Comparison of ENCODE assay signal across 16 cellular contexts in genomic region chr2:137886432-137886831, GRCh38.
A peak's percentile ranks its signal among the peaks of the same experiment; 100 is the strongest.
DNase-seq lines count a peak whose midpoint lies in the region; ATAC-seq and TF ChIP-seq lines count a peak whose summit lies in the region.
"Had no signal": no experiment of that assay in that cellular context is flagged by ENCODE, and none has a peak within 500 bp of the region (broad histone marks: within the 10 kb centered on the region; RNA-seq: fewer than 3 reads in every experiment).

No MANE protein-coding gene starts in this region.

- H3K4me1 ChIP-seq in HCT116 (ENCODE audit: control insufficient read depth in 1 of 2, insufficient read depth in 2 of 2, low read length in 2 of 2) (peaks cover 0 to 4% of the 10 kb centered on the region in 2 experiments; a peak in 1 of 4 replicates), foreskin keratinocyte (no peaks in the 10 kb centered on the region), lower lobe of right lung (no peaks in the 10 kb centered on the region)
- H3K4me1 ChIP-seq: psoas muscle, thyroid gland had no signal

- no peak overlapping the region for H3K9ac ChIP-seq in HCT116 (ENCODE audit: low read length)
- H3K9ac ChIP-seq: GM23248 had no signal

- ATAC-seq in HCT116 (no peak), foreskin keratinocyte (no peak), lower lobe of right lung (no peak), HG03095 (IDR thresholded peaks at IDR 0.05; ENCODE audit: unreplicated experiment) (no peak)
- ATAC-seq: psoas muscle had no signal

- POLR2A ChIA-PET in HCT116 (lab: Charles Lee): no interaction called here

- TF ChIP-seq POLR2A in HCT116 (IDR thresholded peaks at IDR 0.05; ENCODE audit: borderline replicate concordance, extremely low read depth, insufficient read depth, insufficient read length): no peak

- H3K9me3 ChIP-seq in HCT116 (ENCODE audit: control insufficient read depth in 1 of 2, insufficient read depth in 1 of 2, low read depth in 1 of 2, low read length in 2 of 2): no peaks in the 10 kb centered on the region
- no peaks in the 10 kb centered on the region for H3K9me3 ChIP-seq in lower lobe of right lung
- H3K9me3 ChIP-seq: psoas muscle, thyroid gland had no signal

- TF ChIP-seq CTCF in HCT116 (IDR thresholded peaks at IDR 0.05 in 2 of 3, conservative IDR thresholded peaks at IDR 0.05 in 1 of 3; ENCODE audit: borderline replicate concordance in 1 of 3, insufficient read depth in 1 of 3, low read depth in 2 of 3, low read length in 2 of 3) (peak; percentile 17 to 32 (median 31); a peak in 2 of 6 replicates), foreskin keratinocyte (conservative IDR thresholded peaks at IDR 0.05) (peak; percentile 46), lower lobe of right lung (IDR thresholded peaks at IDR 0.05) (no peak)

- H4K20me1 ChIP-seq in HCT116 (ENCODE audit: insufficient read depth): no peaks in the 10 kb centered on the region

- BruUV-seq in HCT116 (replicated peaks; lab: Mats Ljungman, UMichigan): no TSS peak

- CTCF ChIA-PET in HCT116 (lab: Charles Lee): interaction anchor here (1.1 to 3.5 kb wide), 3 partner anchors 9 to 901 kb away, joined by 3 to 20 read pairs (median 11); no protein-coding TSS in a partner anchor

- H3K9me2 ChIP-seq in HCT116 (ENCODE audit: insufficient read depth): no peaks in the 10 kb centered on the region

- DNase-seq in DMS 273 (lab: John Stamatoyannopoulos, UW; ENCODE audit: unreplicated experiment) (peak; percentile 90), HCT116 (ENCODE audit: low read depth, low spot score) (peak; percentile 8), NCI-H82 (lab: John Stamatoyannopoulos, UW) (peak; percentile 90), foreskin keratinocyte (peak in 1 of 2 donors; percentile 18), lower lobe of right lung (no peak), cortex of kidney (lab: John Stamatoyannopoulos, UW) (no peak), NCI-H526 treated with DMSO at 0.1 percent for 48 hours (lab: John Stamatoyannopoulos, UW) (no peak)
- DNase-seq: activated CD4-positive, alpha-beta T cell treated with anti-CD3 and anti-CD28 coated beads, Interleukin-2, amount 50 U/mL, for 48 hours; activated naive CD4-positive, alpha-beta T cell treated with anti-CD3 and anti-CD28 coated beads, Interleukin-2, amount 10 ng/mL, durations not matched to agents 7 days and 5 days; DND-41; NCI-H1048; psoas muscle; thyroid gland had no signal

- H3K4me2 ChIP-seq in HCT116 (ENCODE audit: low read length): no peak overlapping the region

- no peak overlapping the region for H2AFZ ChIP-seq in HCT116 (ENCODE audit: low read depth, low read length, poor library complexity, severe bottlenecking)
- H2AFZ ChIP-seq: GM23248 had no signal

- H3K79me2 ChIP-seq in HCT116 (ENCODE audit: insufficient read depth, low read length): no peaks in the 10 kb centered on the region

- intact Hi-C loops in HCT116 (cut with micrococcal nuclease) (no loop called here), lower lobe of right lung (cut with DNase I) (no loop called here)

- peak; percentile 45 for TF ChIP-seq RAD21 in HCT116 (IDR thresholded peaks at IDR 0.05; ENCODE audit: low read depth)

- H3K27me3 ChIP-seq in HCT116 (ENCODE audit: insufficient read depth, low read length) (no peaks in the 10 kb centered on the region), foreskin keratinocyte (no peaks in the 10 kb centered on the region), lower lobe of right lung (ENCODE audit: low read depth) (no peaks in the 10 kb centered on the region)
- H3K27me3 ChIP-seq: thyroid gland had no signal

- RAD21 ChIA-PET in HCT116 (lab: Charles Lee; ENCODE audit: low non-redundant PET in 1 of 2, low total read pairs in 2 of 2, uncharacterized antibody in 2 of 2, unreplicated experiment in 2 of 2): interaction anchor here (0.9 to 1.1 kb wide), 2 partner anchors 21 to 941 kb away, joined by 3 read pairs; no protein-coding TSS in a partner anchor

- H3K36me3 ChIP-seq in HCT116 (ENCODE audit: control insufficient read depth in 1 of 2, insufficient read depth in 2 of 2, low read length in 2 of 2) (no peaks in the 10 kb centered on the region), lower lobe of right lung (no peaks in the 10 kb centered on the region)
- H3K36me3 ChIP-seq: thyroid gland had no signal

- no peak overlapping the region for H3K27ac ChIP-seq in HCT116 (ENCODE audit: low read depth, low read length)
- H3K27ac ChIP-seq in foreskin keratinocyte: no peak overlapping the region
- H3K27ac ChIP-seq in lower lobe of right lung: no peak overlapping the region
- H3K27ac ChIP-seq: GM23248, psoas muscle, SK-N-MC, thyroid gland had no signal

- H3K4me3 ChIP-seq in HCT116 (replicated peaks in 1 of 2; ENCODE audit: low read depth in 1 of 2, low read length in 2 of 2) (no peak overlapping the region), lower lobe of right lung (no peak overlapping the region)
- H3K4me3 ChIP-seq: GM23248, psoas muscle, SK-N-MC, thyroid gland had no signal

TF ChIP-seq in HCT116, 20 proteins besides CTCF, POLR2A, EP300 and RAD21:
- TF ChIP-seq ZFX (IDR thresholded peaks at IDR 0.05): no peak
- no peak for TF ChIP-seq POLR2AphosphoS5 (IDR thresholded peaks at IDR 0.05; ENCODE audit: low read depth, low read length)
- TF ChIP-seq SIN3A (IDR thresholded peaks at IDR 0.05; ENCODE audit: low read depth): no peak
- TF ChIP-seq JUND (IDR thresholded peaks at IDR 0.05): no peak
- TF ChIP-seq SP1 (IDR thresholded peaks at IDR 0.05; ENCODE audit: low read depth): no peak
- TF ChIP-seq ZNF274 (IDR thresholded peaks at IDR 0.05; ENCODE audit: low read depth, low read length): no peak
- no peak for TF ChIP-seq YY1 (IDR thresholded peaks at IDR 0.05; ENCODE audit: extremely low read depth, insufficient replicate concordance, low read depth, low read length)

Comparison
In these comparisons a context has a peak if more than half of its experiments do, and no peak if none do; other contexts are left out.
1. DNase-seq: peak in DMS 273 (single experiment), HCT116 (single experiment) and NCI-H82 (single experiment); none in lower lobe of right lung (single experiment), cortex of kidney (single experiment) and NCI-H526 treated with DMSO at 0.1 percent for 48 hours (single experiment).